In the genomic region with DNA sequence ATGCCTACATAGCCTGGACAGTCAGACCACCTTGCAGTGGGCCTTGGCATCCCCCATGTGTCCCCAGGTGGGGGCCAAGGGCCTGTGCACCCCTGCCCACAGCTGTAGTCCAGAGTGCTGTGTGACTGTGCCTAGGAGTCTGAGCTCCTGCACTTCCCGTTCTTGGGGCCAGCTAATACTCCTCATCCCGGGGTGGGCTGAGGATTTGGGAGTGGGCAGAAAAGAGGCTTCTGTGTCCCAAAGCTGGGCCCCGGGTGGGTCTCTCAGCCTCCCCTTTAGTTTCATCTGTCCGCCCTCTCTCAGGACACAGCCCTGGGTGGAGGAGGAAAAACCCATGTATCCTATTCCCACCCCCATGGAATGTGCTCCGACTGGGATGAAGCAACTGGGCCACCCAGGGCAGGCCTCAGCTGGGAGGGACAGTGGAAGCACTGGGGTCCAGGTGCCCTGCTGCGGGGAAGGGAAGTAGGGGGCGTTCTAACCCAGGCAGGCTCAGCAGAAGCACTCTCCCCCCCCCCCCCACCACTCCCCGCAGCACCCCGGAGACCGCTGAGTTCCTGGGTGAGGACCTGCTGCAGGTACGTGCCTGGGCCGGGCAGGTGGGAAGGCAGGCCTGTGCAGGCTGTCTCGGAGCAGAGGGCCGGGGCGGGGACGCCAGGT, we compare ENCODE assay signal across 9 cellular contexts. TPM values are rescaled to one million over a fixed set of nuclear protein-coding genes. Genes with fewer than 3 reads are reported as not detected.
DNase-seq lines count a peak whose midpoint lies in the region; ATAC-seq and TF ChIP-seq lines count a peak whose summit lies in the region.
"Had no signal": no experiment of that assay in that cellular context is flagged by ENCODE, and none has a peak within 500 bp of the region (broad histone marks: within the 10 kb centered on the region; RNA-seq: fewer than 3 reads in every experiment).

No MANE protein-coding gene starts in this region.

- intact Hi-C loops in dendritic cell treated with granulocyte-macrophage colony-stimulating factor and Interleukin-4, amounts not matched to agents 40 ng/mL and 50 ng/mL, for 4 days (cut with micrococcal nuclease), result loop anchor here (5.0 kb wide), 1 partner anchor 42 kb away; no protein-coding TSS in a partner anchor

- H3K4me1 Mint-ChIP-seq in CD4-positive, CD25-positive, alpha-beta regulatory T cell, result peaks cover 0 to 76% (median 40%) of the 10 kb centered on the region in 4 donors
- peaks cover 77% of the 10 kb centered on the region for H3K4me1 Mint-ChIP-seq in dendritic cell treated with granulocyte-macrophage colony-stimulating factor and Interleukin-4, amounts not matched to agents 40 ng/mL and 50 ng/mL, for 4 days (ENCODE audit: low read depth)
- H3K4me1 Mint-ChIP-seq in nephron progenitor cell, result peaks cover 50% of the 10 kb centered on the region

- no peaks in the 10 kb centered on the region for H4K20me1 ChIP-seq in MM.1S (ENCODE audit: insufficient read depth, low read length)

- peak overlapping the region; percentile 91 to 98 (median 98) for H3K4me3 Mint-ChIP-seq in CD4-positive, CD25-positive, alpha-beta regulatory T cell
- H3K4me3 Mint-ChIP-seq in dendritic cell treated with granulocyte-macrophage colony-stimulating factor and Interleukin-4, amounts not matched to agents 40 ng/mL and 50 ng/mL, for 4 days, result peak overlapping the region; percentile 98
- peak overlapping the region; percentile 85 for H3K4me3 Mint-ChIP-seq in nephron progenitor cell

- peak overlapping the region; percentile 88; the same call in 1 of the 2 replicates for H3K4me2 ChIP-seq in MM.1S (ENCODE audit: low read depth, low read length)

- H2AFZ ChIP-seq in MM.1S (ENCODE audit: low read length), result no peak overlapping the region

- peaks cover 73% of the 10 kb centered on the region for H3K4me1 ChIP-seq in CD4-positive, CD25-positive, alpha-beta regulatory T cell (ENCODE audit: control insufficient read depth, insufficient read depth, low read length, poor library complexity, severe bottlenecking)
- peaks cover 31% of the 10 kb centered on the region for H3K4me1 ChIP-seq in MM.1S (ENCODE audit: low read length)

- no peaks in the 10 kb centered on the region for H3K27me3 Mint-ChIP-seq in CD4-positive, CD25-positive, alpha-beta regulatory T cell
- H3K27me3 Mint-ChIP-seq in dendritic cell treated with granulocyte-macrophage colony-stimulating factor and Interleukin-4, amounts not matched to agents 40 ng/mL and 50 ng/mL, for 4 days, result no peaks in the 10 kb centered on the region
- H3K27me3 Mint-ChIP-seq in nephron progenitor cell (ENCODE audit: low read depth, poor library complexity), result no peaks in the 10 kb centered on the region

- H3K9ac ChIP-seq in MM.1S (ENCODE audit: low read length), result peak overlapping the region; percentile 74; the same call in 1 of the 2 replicates

- peak overlapping the region; percentile 85 to 96 (median 87) for H3K27ac Mint-ChIP-seq in CD4-positive, CD25-positive, alpha-beta regulatory T cell
- peak overlapping the region; percentile 87 for H3K27ac Mint-ChIP-seq in dendritic cell treated with granulocyte-macrophage colony-stimulating factor and Interleukin-4, amounts not matched to agents 40 ng/mL and 50 ng/mL, for 4 days
- no peak overlapping the region for H3K27ac Mint-ChIP-seq in nephron progenitor cell

- no peaks in the 10 kb centered on the region for H3K9me3 Mint-ChIP-seq in CD4-positive, CD25-positive, alpha-beta regulatory T cell
- H3K9me3 Mint-ChIP-seq in dendritic cell treated with granulocyte-macrophage colony-stimulating factor and Interleukin-4, amounts not matched to agents 40 ng/mL and 50 ng/mL, for 4 days, result no peaks in the 10 kb centered on the region
- H3K9me3 Mint-ChIP-seq in nephron progenitor cell, result no peaks in the 10 kb centered on the region

- TF ChIP-seq CTCF in MM.1S (IDR thresholded peaks at IDR 0.05; ENCODE audit: low read length), result no peak
- no peak for TF ChIP-seq CTCF in nephron progenitor cell (IDR thresholded peaks at IDR 0.05)

- H3K9me2 ChIP-seq in MM.1S (replicated peaks; ENCODE audit: insufficient read depth, low read length), result no peaks in the 10 kb centered on the region

- H3F3A ChIP-seq in MM.1S (ENCODE audit: insufficient read depth, low read length), result peaks cover 34% of the 10 kb centered on the region

- no peaks in the 10 kb centered on the region for H3K9me3 ChIP-seq in CD4-positive, CD25-positive, alpha-beta regulatory T cell (ENCODE audit: control insufficient read depth in 2 of 2, low read length in 2 of 2)
- no peaks in the 10 kb centered on the region for H3K9me3 ChIP-seq in MM.1S (replicated peaks; ENCODE audit: insufficient read depth, low read length)

- H3K27ac ChIP-seq in CD4-positive, CD25-positive, alpha-beta regulatory T cell (ENCODE audit: insufficient read depth, low read length, poor library complexity, severe bottlenecking), result peak overlapping the region; percentile 88
- no peak overlapping the region for H3K27ac ChIP-seq in MM.1S (ENCODE audit: low read length)

- peaks cover 36% of the 10 kb centered on the region for H3K36me3 ChIP-seq in CD4-positive, CD25-positive, alpha-beta regulatory T cell (ENCODE audit: control insufficient read depth, insufficient read depth, low read length)
- H3K36me3 ChIP-seq in MM.1S (replicated peaks; ENCODE audit: insufficient read depth, low read length), result no peaks in the 10 kb centered on the region

- ATAC-seq in CD4-positive, CD25-positive, alpha-beta regulatory T cell (ENCODE audit: low read depth in 2 of 2), result peak in 1 of 2 donors; percentile 16
- ATAC-seq in GM18861 (IDR thresholded peaks at IDR 0.05; ENCODE audit: unreplicated experiment) (no peak), GM21786 (IDR thresholded peaks at IDR 0.05; ENCODE audit: unreplicated experiment) (no peak)

- DNase-seq in CD4-positive, CD25-positive, alpha-beta regulatory T cell, result peak in 1 of 3 donors; percentile 40
- DNase-seq in MM.1S, result no peak
- no peak for DNase-seq in nephron progenitor cell
- DNase-seq in DMS53 treated with DMSO at 0.1 percent for 48 hours (lab: John Stamatoyannopoulos, UW; ENCODE audit: unreplicated experiment), result no peak
- no peak for DNase-seq in NCI-H446 treated with DMSO at 0.1 percent for 48 hours (lab: John Stamatoyannopoulos, UW)
- DNase-seq: retina had no signal

- peaks cover 16% of the 10 kb centered on the region for H3K36me3 Mint-ChIP-seq in CD4-positive, CD25-positive, alpha-beta regulatory T cell
- H3K36me3 Mint-ChIP-seq in dendritic cell treated with granulocyte-macrophage colony-stimulating factor and Interleukin-4, amounts not matched to agents 40 ng/mL and 50 ng/mL, for 4 days (ENCODE audit: low read depth), result peaks cover 66% of the 10 kb centered on the region
- H3K36me3 Mint-ChIP-seq in nephron progenitor cell (ENCODE audit: low read depth), result peaks cover 12% of the 10 kb centered on the region

- no peaks in the 10 kb centered on the region for H3K27me3 ChIP-seq in CD4-positive, CD25-positive, alpha-beta regulatory T cell (ENCODE audit: control insufficient read depth, insufficient read depth, low read length)
- no peaks in the 10 kb centered on the region for H3K27me3 ChIP-seq in MM.1S (replicated peaks; ENCODE audit: insufficient read depth, low read length)

- H3K4me3 ChIP-seq in CD4-positive, CD25-positive, alpha-beta regulatory T cell (ENCODE audit: low read depth, low read length), result peak overlapping the region; percentile 80
- H3K4me3 ChIP-seq in MM.1S (ENCODE audit: low read length), result peak overlapping the region; percentile 85

- H3K79me2 ChIP-seq in MM.1S (ENCODE audit: low read length), result peaks cover 13% of the 10 kb centered on the region

RNA-seq across cellular contexts. Expression of a gene that starts 1.3 kb away (rescaled TPM):
- total RNA-seq in CD4-positive, CD25-positive, alpha-beta regulatory T cell, result 126 TPM
- polyA plus RNA-seq in CD4-positive, CD25-positive, alpha-beta regulatory T cell, result 10 to 100 TPM; 10.1 to 17.8 (median 16.2) TPM

RNA-seq across cellular contexts. Expression of a gene that starts 17.8 kb away (rescaled TPM):
- 2.0 TPM for total RNA-seq in CD4-positive, CD25-positive, alpha-beta regulatory T cell
- polyA plus RNA-seq in CD4-positive, CD25-positive, alpha-beta regulatory T cell, result 1 to 10 TPM; 1.1 to 5.8 (median 3.4) TPM

RNA-seq across cellular contexts. Expression of a gene that starts 32.1 kb away (rescaled TPM):
- 69.7 TPM for total RNA-seq in CD4-positive, CD25-positive, alpha-beta regulatory T cell
- 10 to 100 TPM; 14.0 to 19.8 (median 16.8) TPM for polyA plus RNA-seq in CD4-positive, CD25-positive, alpha-beta regulatory T cell

RNA-seq across cellular contexts. Expression of a gene that starts 34.7 kb away (rescaled TPM):
- 209 TPM for total RNA-seq in CD4-positive, CD25-positive, alpha-beta regulatory T cell
- polyA plus RNA-seq in CD4-positive, CD25-positive, alpha-beta regulatory T cell, result 100 to 1,000 TPM; 321 to 829 (median 545) TPM

RNA-seq across cellular contexts. Expression of a gene that starts 45.4 kb away (rescaled TPM):
- 38.2 TPM for total RNA-seq in CD4-positive, CD25-positive, alpha-beta regulatory T cell
- 10 to 100 TPM; 33.7 to 46.9 (median 41.2) TPM for polyA plus RNA-seq in CD4-positive, CD25-positive, alpha-beta regulatory T cell
